Comparison of ENCODE assay signal across 6 cellular contexts in genomic region chr1:207049514-207049913, GRCh38. TPM values are rescaled to one million over a fixed set of nuclear protein-coding genes. Genes with fewer than 3 reads are reported as not detected.
DNase-seq lines count a peak whose midpoint lies in the region; ATAC-seq and TF ChIP-seq lines count a peak whose summit lies in the region.

No MANE protein-coding gene starts in this region.

- no peak for ATAC-seq in GM23338
- no peak for ATAC-seq in activated naive CD8-positive, alpha-beta T cell treated with anti-CD3 and anti-CD28 coated beads, Interleukin-2, amount 50 U/mL, for 24 hours
- no peak for ATAC-seq in GM19023 (IDR thresholded peaks at IDR 0.05; ENCODE audit: unreplicated experiment)
- ATAC-seq in GM18909 (IDR thresholded peaks at IDR 0.05; ENCODE audit: poor library complexity, unreplicated experiment) = no peak

- H3K4me1 Mint-ChIP-seq in GM23338 (peaks cover 45% of the 10 kb centered on the region), nephron (peaks cover 55% of the 10 kb centered on the region)
- peaks cover 83% of the 10 kb centered on the region for H3K4me1 Mint-ChIP-seq in activated naive CD8-positive, alpha-beta T cell treated with anti-CD3 and anti-CD28 coated beads, Interleukin-2, amount 50 U/mL, for 24 hours

- no peaks in the 10 kb centered on the region for H3F3A ChIP-seq in GM23338 (replicated peaks; ENCODE audit: low read depth)

- peak overlapping the region; percentile 99 for H3K4me3 Mint-ChIP-seq in GM23338
- peak overlapping the region; percentile 100 for H3K4me3 Mint-ChIP-seq in activated naive CD8-positive, alpha-beta T cell treated with anti-CD3 and anti-CD28 coated beads, Interleukin-2, amount 50 U/mL, for 24 hours
- peak overlapping the region; percentile 96 to 100 (median 98) for H3K4me3 Mint-ChIP-seq in nephron

- H2AFZ ChIP-seq in GM23338 = no peak overlapping the region

- H3K27ac Mint-ChIP-seq in GM23338 (no peak overlapping the region), nephron (peak overlapping the region; percentile 90 to 99 (median 99))
- no peak overlapping the region for H3K27ac Mint-ChIP-seq in activated naive CD8-positive, alpha-beta T cell treated with anti-CD3 and anti-CD28 coated beads, Interleukin-2, amount 50 U/mL, for 24 hours

- H3K9me2 ChIP-seq in GM23338 (ENCODE audit: insufficient read depth) = no peaks in the 10 kb centered on the region

- no peak for TF ChIP-seq CTCF in GM23338 (conservative IDR thresholded peaks at IDR 0.05; ENCODE audit: low read depth in 2 of 2)
- no peak for TF ChIP-seq CTCF in nephron (IDR thresholded peaks at IDR 0.05; ENCODE audit: unreplicated experiment in 3 of 3)

- no peak overlapping the region for H3K27ac ChIP-seq in GM23338 (ENCODE audit: low read depth)

- peaks cover 9% of the 10 kb centered on the region; the same call in 1 of the 2 replicates for H3K36me3 ChIP-seq in GM23338 (ENCODE audit: insufficient read depth)

- H3K4me2 ChIP-seq in GM23338 = peak overlapping the region; percentile 80

- H3K9me3 Mint-ChIP-seq in GM23338 = no peaks in the 10 kb centered on the region; the same call in 2 of the 3 replicates
- H3K9me3 Mint-ChIP-seq in activated naive CD8-positive, alpha-beta T cell treated with anti-CD3 and anti-CD28 coated beads, Interleukin-2, amount 50 U/mL, for 24 hours = no peaks in the 10 kb centered on the region
- no peaks in the 10 kb centered on the region for H3K9me3 Mint-ChIP-seq in nephron

- peaks cover 19% of the 10 kb centered on the region; the same call in 1 of the 2 replicates for H3K4me1 ChIP-seq in GM23338 (ENCODE audit: insufficient read depth)

- H3K27me3 Mint-ChIP-seq in GM23338 (ENCODE audit: insufficient read depth, low read depth, poor library complexity) (peaks cover 5% of the 10 kb centered on the region), nephron (ENCODE audit: low read depth) (no peaks in the 10 kb centered on the region)
- peaks cover 2% of the 10 kb centered on the region for H3K27me3 Mint-ChIP-seq in activated naive CD8-positive, alpha-beta T cell treated with anti-CD3 and anti-CD28 coated beads, Interleukin-2, amount 50 U/mL, for 24 hours

- H3K4me3 ChIP-seq in GM23338 = peak overlapping the region; percentile 72

- no peak for DNase-seq in GM23338 (ENCODE audit: low spot score)
- no peak for DNase-seq in activated naive CD8-positive, alpha-beta T cell treated with anti-CD3 and anti-CD28 coated beads, Interleukin-2, amount 50 U/mL, for 24 hours
- DNase-seq in activated CD4-positive, alpha-beta T cell treated with anti-CD3 and anti-CD28 coated beads, Interleukin-2, amount 50 U/mL, for 48 hours = no peak

- H3K36me3 Mint-ChIP-seq in GM23338 (ENCODE audit: low read depth) (peaks cover 28% of the 10 kb centered on the region), nephron (ENCODE audit: low read depth) (peaks cover 29% of the 10 kb centered on the region)
- peaks cover 40% of the 10 kb centered on the region for H3K36me3 Mint-ChIP-seq in activated naive CD8-positive, alpha-beta T cell treated with anti-CD3 and anti-CD28 coated beads, Interleukin-2, amount 50 U/mL, for 24 hours (ENCODE audit: low read depth)

- H4K20me1 ChIP-seq in GM23338 (replicated peaks; ENCODE audit: insufficient read depth) = peaks cover 15% of the 10 kb centered on the region; the same call in 1 of the 2 replicates

- peaks cover 57% of the 10 kb centered on the region for H3K79me2 ChIP-seq in GM23338 (replicated peaks; ENCODE audit: insufficient read depth)

- no peaks in the 10 kb centered on the region for H3K27me3 ChIP-seq in GM23338 (ENCODE audit: insufficient read depth)

TF ChIP-seq in GM23338, 12 proteins besides CTCF, POLR2A, EP300 and RAD21 (continues in another document):
- TF ChIP-seq ETS1 (IDR thresholded peaks at IDR 0.05) (no peak), ZNF114 (CRISPR knock-in tag; IDR thresholded peaks at IDR 0.05) (no peak), REST (IDR thresholded peaks at IDR 0.05; ENCODE audit: unreplicated experiment) (no peak)

RNA-seq across cellular contexts. Expression of gene YOD1, which starts 1.5 kb away (rescaled TPM):
- 19.7 and 21.9 TPM in 2 replicates for total RNA-seq in GM23338 (2014; rRNA removed; shearing (Covaris generic))
- polyA plus RNA-seq in GM23338 (2016; fragmentation: Nextera tagmentation; extraction: Ambion mirVana) = 3.9 and 4.6 TPM in 2 replicates

RNA-seq across cellular contexts. Expression of gene PFKFB2, which starts 3.6 kb away (rescaled TPM):
- total RNA-seq in GM23338 (2014; rRNA removed; shearing (Covaris generic)) = 10.1 and 14.8 TPM in 2 replicates
- polyA plus RNA-seq in GM23338 (2016; fragmentation: Nextera tagmentation; extraction: Ambion mirVana) = 3.8 and 4.9 TPM in 2 replicates

RNA-seq across cellular contexts. Expression of gene C1orf116, which starts 17.0 kb away (rescaled TPM):
- total RNA-seq in GM23338 (2014; rRNA removed; shearing (Covaris generic)) = 4.0 and 5.3 TPM in 2 replicates
- 2.2 and 2.3 TPM in 2 replicates for polyA plus RNA-seq in GM23338 (2016; fragmentation: Nextera tagmentation; extraction: Ambion mirVana)

RNA-seq across cellular contexts. Expression of gene C4BPB, which starts 39.1 kb away (rescaled TPM):
- not detected in 2 replicates for total RNA-seq in GM23338 (2014; rRNA removed; shearing (Covaris generic))
- not detected in 2 replicates for polyA plus RNA-seq in GM23338 (2016; fragmentation: Nextera tagmentation; extraction: Ambion mirVana)

RNA-seq across cellular contexts. Expression of gene C4BPA, which starts 54.5 kb away (rescaled TPM):
- not detected in 2 replicates for total RNA-seq in GM23338 (2014; rRNA removed; shearing (Covaris generic))
- polyA plus RNA-seq in GM23338 (2016; fragmentation: Nextera tagmentation; extraction: Ambion mirVana) = not detected in 2 replicates

Comparison
In these comparisons a context has a peak if more than half of its experiments do, and no peak if none do; other contexts are left out.
1. H3K27ac Mint-ChIP-seq: peak in nephron (3 of 3); none in GM23338 (single experiment) and activated naive CD8-positive, alpha-beta T cell treated with anti-CD3 and anti-CD28 coated beads, Interleukin-2, amount 50 U/mL, for 24 hours (single experiment).
2. Peak in every context shown above with its lines, with median percentiles within 50 percentile points of each other: H3K4me3 Mint-ChIP-seq.